10 cellular contexts compared by ENCODE assay signal in genomic region chr10:79349072-79349491, GRCh38. TPM values are rescaled to one million over a fixed set of nuclear protein-coding genes. Genes with fewer than 3 reads are reported as not detected.
DNase-seq lines count a peak whose midpoint lies in the region; ATAC-seq, FAIRE-seq and TF ChIP-seq lines count a peak whose summit lies in the region.
"Had no signal": no experiment of that assay in that cellular context is flagged by ENCODE, and none has a peak within 500 bp of the region (broad histone marks: within the 10 kb centered on the region; RNA-seq: fewer than 3 reads in every experiment).

No MANE protein-coding gene starts in this region.

- H3K9me3 ChIP-seq in astrocyte (ENCODE audit: insufficient read depth, low read depth, low read length) (no peaks in the 10 kb centered on the region), mononuclear cell (ENCODE audit: low read depth, low read length) (no peaks in the 10 kb centered on the region)

- H4K20me1 ChIP-seq in astrocyte (ENCODE audit: insufficient read depth, low read length) = peaks cover 56% of the 10 kb centered on the region

- no peak for TF ChIP-seq CTCF in astrocyte (IDR thresholded peaks at IDR 0.05; ENCODE audit: insufficient read depth, low read depth, low read length)

- peak overlapping the region; percentile 88 for H3K4me3 Mint-ChIP-seq in stimulated activated naive CD8-positive, alpha-beta T cell treated with anti-CD3 and anti-CD28 coated beads, Interleukin-15, Interleukin-2, amounts not matched to agents 100 ng/mL and 50 ng/mL, for 24 hours
- H3K4me3 Mint-ChIP-seq in astrocyte (ENCODE audit: unreplicated experiment) = peak overlapping the region; percentile 85

- H3K36me3 ChIP-seq in astrocyte (ENCODE audit: insufficient read depth, low read length) = peaks cover 28% of the 10 kb centered on the region

- peaks cover 49% of the 10 kb centered on the region for H3K4me1 Mint-ChIP-seq in stimulated activated naive CD8-positive, alpha-beta T cell treated with anti-CD3 and anti-CD28 coated beads, Interleukin-15, Interleukin-2, amounts not matched to agents 100 ng/mL and 50 ng/mL, for 24 hours (ENCODE audit: low read depth)
- peaks cover 2% of the 10 kb centered on the region for H3K4me1 Mint-ChIP-seq in astrocyte (ENCODE audit: low read depth, unreplicated experiment)

- H3K27ac Mint-ChIP-seq in stimulated activated naive CD8-positive, alpha-beta T cell treated with anti-CD3 and anti-CD28 coated beads, Interleukin-15, Interleukin-2, amounts not matched to agents 100 ng/mL and 50 ng/mL, for 24 hours = peak overlapping the region; percentile 91
- no peak overlapping the region for H3K27ac Mint-ChIP-seq in astrocyte (ENCODE audit: unreplicated experiment)

- no peak for DNase-seq in stimulated activated naive CD8-positive, alpha-beta T cell treated with anti-CD3 and anti-CD28 coated beads, Interleukin-15, Interleukin-2, amounts not matched to agents 100 U/mL and 50 U/mL, for 24 hours
- DNase-seq in astrocyte (ENCODE audit: low read depth) = no peak
- no peak for DNase-seq in NCI-H226
- no peak for DNase-seq in NAMALWA (ENCODE audit: low spot score)
- DNase-seq: GOT3, NCI-H1436 had no signal

- H3K4me3 ChIP-seq in astrocyte (ENCODE audit: insufficient read depth, low read depth, low read length) = peak overlapping the region; percentile 78
- peak overlapping the region; percentile 79 for H3K4me3 ChIP-seq in mononuclear cell (ENCODE audit: low read length)

- peak overlapping the region; percentile 96 for H3K4me2 ChIP-seq in astrocyte (ENCODE audit: low read length)

- H3K27me3 Mint-ChIP-seq in stimulated activated naive CD8-positive, alpha-beta T cell treated with anti-CD3 and anti-CD28 coated beads, Interleukin-15, Interleukin-2, amounts not matched to agents 100 ng/mL and 50 ng/mL, for 24 hours = no peaks in the 10 kb centered on the region
- peaks cover 8% of the 10 kb centered on the region for H3K27me3 Mint-ChIP-seq in astrocyte (ENCODE audit: low read depth, unreplicated experiment)

- H3K9me3 Mint-ChIP-seq in stimulated activated naive CD8-positive, alpha-beta T cell treated with anti-CD3 and anti-CD28 coated beads, Interleukin-15, Interleukin-2, amounts not matched to agents 100 ng/mL and 50 ng/mL, for 24 hours = no peaks in the 10 kb centered on the region
- H3K9me3 Mint-ChIP-seq in astrocyte (ENCODE audit: unreplicated experiment) = peaks cover 5% of the 10 kb centered on the region

- H3K4me1 ChIP-seq in astrocyte (ENCODE audit: insufficient read depth, low read length) = peaks cover 19% of the 10 kb centered on the region
- peaks cover 92% of the 10 kb centered on the region for H3K4me1 ChIP-seq in mononuclear cell (ENCODE audit: insufficient read depth, low read length)

- H3K79me2 ChIP-seq in astrocyte (ENCODE audit: insufficient read depth, low read length) = peaks cover 39% of the 10 kb centered on the region

- no peak for ATAC-seq in stimulated activated naive CD8-positive, alpha-beta T cell treated with anti-CD3 and anti-CD28 coated beads, Interleukin-15, Interleukin-2, amounts not matched to agents 100 U/mL and 50 U/mL, for 24 hours
- ATAC-seq in GM19463 (IDR thresholded peaks at IDR 0.05; ENCODE audit: unreplicated experiment) = no peak
- ATAC-seq in HG02759 (IDR thresholded peaks at IDR 0.05; ENCODE audit: unreplicated experiment) = no peak

- H2AFZ ChIP-seq in astrocyte (ENCODE audit: low read depth, low read length) = no peak overlapping the region

- H3K27me3 ChIP-seq in astrocyte (ENCODE audit: insufficient read depth, low read length) (no peaks in the 10 kb centered on the region), mononuclear cell (ENCODE audit: insufficient read depth, low read length) (no peaks in the 10 kb centered on the region)

- H3K27ac ChIP-seq in astrocyte (ENCODE audit: low read depth, low read length) = no peak overlapping the region

- FAIRE-seq in astrocyte (lab: Jason Lieb, UNC) = no peak

- H3K36me3 Mint-ChIP-seq in stimulated activated naive CD8-positive, alpha-beta T cell treated with anti-CD3 and anti-CD28 coated beads, Interleukin-15, Interleukin-2, amounts not matched to agents 100 ng/mL and 50 ng/mL, for 24 hours (ENCODE audit: low read depth) = peaks cover 54% of the 10 kb centered on the region
- H3K36me3 Mint-ChIP-seq in astrocyte (ENCODE audit: low read depth, unreplicated experiment) = peaks cover 22% of the 10 kb centered on the region

- peak overlapping the region; percentile 94 for H3K9ac ChIP-seq in astrocyte (ENCODE audit: low read length)

RNA-seq across cellular contexts. Expression of gene PPIF, which starts 1.8 kb away (rescaled TPM):
- total RNA-seq in astrocyte (25.3 and 31.7 TPM in 2 replicates), mononuclear cell (146 TPM)
